Comparison of ENCODE assay signal across 1 cellular context in genomic region chr22:37538590-37539357, GRCh38.
TF ChIP-seq lines count a peak whose summit lies in the region.

No MANE protein-coding gene starts in this region.

TF ChIP-seq in GM12878, 131 proteins besides CTCF, POLR2A, EP300 and RAD21 (continues in another document):
- TF ChIP-seq KDM1A (IDR thresholded peaks at IDR 0.05; ENCODE audit: borderline replicate concordance) = no peak
- peak; percentile 79 for TF ChIP-seq PKNOX1 (IDR thresholded peaks at IDR 0.05)
- peak; percentile 45; the same call in 1 of the 2 replicates for TF ChIP-seq MXI1 (IDR thresholded peaks at IDR 0.05; ENCODE audit: low read depth, low read length)
- no peak for TF ChIP-seq PAX5 (IDR thresholded peaks at IDR 0.05; ENCODE audit: borderline replicate concordance, low read depth, low read length)
- TF ChIP-seq ZBTB4 (CRISPR knock-in tag; IDR thresholded peaks at IDR 0.05) = no peak
- TF ChIP-seq ZNF274 (IDR thresholded peaks at IDR 0.05; ENCODE audit: insufficient read depth, insufficient read length) = no peak
- no peak for TF ChIP-seq ZZZ3 (IDR thresholded peaks at IDR 0.05; ENCODE audit: control insufficient read depth, insufficient read length, low read depth)
- no peak for TF ChIP-seq EZH2 (IDR thresholded peaks at IDR 0.05; ENCODE audit: borderline replicate concordance, control insufficient read depth, low read depth, low read length)
- TF ChIP-seq CBFB (IDR thresholded peaks at IDR 0.05; ENCODE audit: low read depth) = no peak; the same call in 1 of the 2 replicates
- TF ChIP-seq FOXM1 (IDR thresholded peaks at IDR 0.05; ENCODE audit: low read depth, low read length) = no peak
- no peak for TF ChIP-seq KAT2A (conservative IDR thresholded peaks at IDR 0.05; ENCODE audit: control insufficient read depth, low read depth, low read length)
- TF ChIP-seq SKIL (IDR thresholded peaks at IDR 0.05; ENCODE audit: low read depth, poor library complexity, severe bottlenecking) = no peak
- TF ChIP-seq ASH2L (IDR thresholded peaks at IDR 0.05; ENCODE audit: borderline replicate concordance, low read depth) = no peak
- TF ChIP-seq POLR2AphosphoS2 (IDR thresholded peaks at IDR 0.05; ENCODE audit: low read depth, low read length) = no peak
- peak; percentile 67; the same call in 1 of the 2 replicates for TF ChIP-seq MAX (IDR thresholded peaks at IDR 0.05; ENCODE audit: low read depth, low read length)
- peak; percentile 91; the same call in 1 of the 2 replicates for TF ChIP-seq SMARCA5 (IDR thresholded peaks at IDR 0.05)
- peak; percentile 46; the same call in 1 of the 2 replicates for TF ChIP-seq IKZF1 (conservative IDR thresholded peaks at IDR 0.05)
- TF ChIP-seq GABPA (IDR thresholded peaks at IDR 0.05; ENCODE audit: low read depth) = no peak
- no peak for TF ChIP-seq MEF2B (IDR thresholded peaks at IDR 0.05; ENCODE audit: partially characterized antibody, poor library complexity, severe bottlenecking)
- TF ChIP-seq HDAC6 (IDR thresholded peaks at IDR 0.05; ENCODE audit: unreplicated experiment) = no peak
- no peak for TF ChIP-seq TAF1 (IDR thresholded peaks at IDR 0.05; ENCODE audit: borderline replicate concordance, low read depth, low read length)
- TF ChIP-seq NFYA (IDR thresholded peaks at IDR 0.05; ENCODE audit: borderline replicate concordance, low read depth, low read length) = no peak
- no peak for TF ChIP-seq HDAC2 (IDR thresholded peaks at IDR 0.05)
- TF ChIP-seq NBN (IDR thresholded peaks at IDR 0.05) = no peak; the same call in 1 of the 2 replicates
- no peak for TF ChIP-seq NRF1 (conservative IDR thresholded peaks at IDR 0.05; ENCODE audit: low read depth, low read length)
- 0 out of 2 replicates have a peak, but pooled peaks have one; percentile 30 for TF ChIP-seq CHD1 (IDR thresholded peaks at IDR 0.05; ENCODE audit: low read depth, low read length)
- no peak for TF ChIP-seq BRCA1 (IDR thresholded peaks at IDR 0.05; ENCODE audit: low read depth, low read length)
- TF ChIP-seq ZNF24 (IDR thresholded peaks at IDR 0.05) = no peak
- TF ChIP-seq NR2F1 (conservative IDR thresholded peaks at IDR 0.05) = 0 out of 2 replicates have a peak, but pooled peaks have one; percentile 32
- TF ChIP-seq IRF3 (IDR thresholded peaks at IDR 0.05) = no peak
- TF ChIP-seq RAD51 (IDR thresholded peaks at IDR 0.05) = no peak
- TF ChIP-seq SPI1 (IDR thresholded peaks at IDR 0.05; ENCODE audit: borderline replicate concordance, insufficient read depth, low read depth, low read length) = no peak
- no peak for TF ChIP-seq SMAD1 (IDR thresholded peaks at IDR 0.05; ENCODE audit: low read depth, partially characterized antibody)
- no peak for TF ChIP-seq SIN3A (IDR thresholded peaks at IDR 0.05; ENCODE audit: low read depth, low read length)
- no peak for TF ChIP-seq GATAD2B (conservative IDR thresholded peaks at IDR 0.05; ENCODE audit: low read depth)
- no peak for TF ChIP-seq ZNF207 (IDR thresholded peaks at IDR 0.05; ENCODE audit: borderline replicate concordance)
- TF ChIP-seq STAT1 (conservative IDR thresholded peaks at IDR 0.05) = no peak
- no peak for TF ChIP-seq NR2C2 (IDR thresholded peaks at IDR 0.05; ENCODE audit: borderline replicate concordance, control insufficient read depth, insufficient read length, low read depth)
- TF ChIP-seq FOXK2 (IDR thresholded peaks at IDR 0.05) = no peak
- no peak for TF ChIP-seq ZNF384 (IDR thresholded peaks at IDR 0.05; ENCODE audit: borderline replicate concordance, low read depth, low read length)
- no peak for TF ChIP-seq ZBTB33 (IDR thresholded peaks at IDR 0.05)
- 0 out of 2 replicates have a peak, but pooled peaks have one; percentile 37 for TF ChIP-seq RCOR1 (conservative IDR thresholded peaks at IDR 0.05; ENCODE audit: low read depth, low read length)
- TF ChIP-seq NKRF (conservative IDR thresholded peaks at IDR 0.05) = no peak
- TF ChIP-seq TCF12 (IDR thresholded peaks at IDR 0.05; ENCODE audit: low read depth, low read length) = peak; percentile 30; the same call in 1 of the 2 replicates
- no peak for TF ChIP-seq CREM (IDR thresholded peaks at IDR 0.05; ENCODE audit: low read depth)
- no peak for TF ChIP-seq BCL11A (IDR thresholded peaks at IDR 0.05; ENCODE audit: low read depth, low read length)
- TF ChIP-seq HSF1 (IDR thresholded peaks at IDR 0.05; ENCODE audit: low read depth, low read length) = no peak
- TF ChIP-seq JUND (IDR thresholded peaks at IDR 0.05; ENCODE audit: low read depth, low read length) = no peak
- TF ChIP-seq ESRRA (IDR thresholded peaks at IDR 0.05; ENCODE audit: low read length) = no peak
- peak; percentile 39 for TF ChIP-seq ATF7 (IDR thresholded peaks at IDR 0.05; ENCODE audit: low read depth)
- no peak for TF ChIP-seq YBX1 (IDR thresholded peaks at IDR 0.05)
- no peak; a peak in 1 of 4 replicates for TF ChIP-seq IKZF2 (IDR thresholded peaks at IDR 0.05)
- TF ChIP-seq ZNF217 (IDR thresholded peaks at IDR 0.05) = no peak
- TF ChIP-seq PAX8 (IDR thresholded peaks at IDR 0.05) = no peak
- no peak for TF ChIP-seq ZNF687 (IDR thresholded peaks at IDR 0.05)
